23 cellular contexts compared by ENCODE assay signal in genomic region chr16:23893976-23894375, GRCh38. TPM values are rescaled to one million over a fixed set of nuclear protein-coding genes. Genes with fewer than 3 reads are reported as not detected.
DNase-seq lines count a peak whose midpoint lies in the region; ATAC-seq, FAIRE-seq and TF ChIP-seq lines count a peak whose summit lies in the region.
"Had no signal": no experiment of that assay in that cellular context is flagged by ENCODE, and none has a peak within 500 bp of the region (broad histone marks: within the 10 kb centered on the region; RNA-seq: fewer than 3 reads in every experiment).

No MANE protein-coding gene starts in this region.

- no peak overlapping the region for H3K4me3 ChIP-seq in DND-41 (ENCODE audit: low read depth in 1 of 2, low read length in 2 of 2)
- H3K4me3 ChIP-seq: MG63, Peyer's patch had no signal

- H3K27me3 ChIP-seq in CD4-positive, alpha-beta T cell (ENCODE audit: control insufficient read depth, insufficient read depth, low read length), result no peaks in the 10 kb centered on the region
- H3K27me3 ChIP-seq in DND-41 (ENCODE audit: insufficient read depth, low read length, poor library complexity), result no peaks in the 10 kb centered on the region
- H3K27me3 ChIP-seq: MG63, Peyer's patch had no signal

- H3K4me1 ChIP-seq in DND-41 (ENCODE audit: insufficient read depth, low read length), result peaks cover 39% of the 10 kb centered on the region

- no peak for ATAC-seq in CD4-positive, alpha-beta T cell (ENCODE audit: poor library complexity)
- no peak for ATAC-seq in DND-41 (ENCODE audit: insufficient read depth, low read depth)
- ATAC-seq: HCT116, T-cell had no signal

- no peaks in the 10 kb centered on the region for H3K9me3 Mint-ChIP-seq in CD4-positive, alpha-beta T cell
- no peaks in the 10 kb centered on the region for H3K9me3 Mint-ChIP-seq in osteocyte (ENCODE audit: unreplicated experiment)
- H3K9me3 Mint-ChIP-seq: CD4-positive, CD25-positive, alpha-beta regulatory T cell; T-cell had no signal

- H4K20me1 ChIP-seq in DND-41 (ENCODE audit: insufficient read depth, low read length), result no peaks in the 10 kb centered on the region

- peaks cover 49% of the 10 kb centered on the region for H3K79me2 ChIP-seq in DND-41 (ENCODE audit: insufficient read depth, low read length)

- FAIRE-seq in HTR-8/SVneo (lab: Jason Lieb, UNC), result no peak
- FAIRE-seq: G401.6, H1 had no signal

- H2AFZ ChIP-seq in DND-41 (ENCODE audit: low read depth, low read length), result no peak overlapping the region

- no peaks in the 10 kb centered on the region for H3K9me3 ChIP-seq in CD4-positive, alpha-beta T cell (ENCODE audit: control insufficient read depth, low read length)
- no peaks in the 10 kb centered on the region for H3K9me3 ChIP-seq in DND-41 (ENCODE audit: insufficient read depth, low read length, severe bottlenecking)
- H3K9me3 ChIP-seq: MG63, Peyer's patch had no signal

- no peak overlapping the region for H3K27ac ChIP-seq in CD4-positive, alpha-beta T cell (ENCODE audit: low read depth, low read length)
- H3K27ac ChIP-seq in DND-41 (ENCODE audit: low read length), result 0 out of 2 replicates have a peak overlapping the region, but pooled peaks have one; percentile 15
- H3K27ac ChIP-seq: Peyer's patch had no signal

- H3K4me3 Mint-ChIP-seq in CD4-positive, alpha-beta T cell, result no peak overlapping the region
- no peak overlapping the region for H3K4me3 Mint-ChIP-seq in osteocyte (ENCODE audit: unreplicated experiment)
- H3K4me3 Mint-ChIP-seq: CD4-positive, CD25-positive, alpha-beta regulatory T cell; T-cell had no signal

- peaks cover 4% of the 10 kb centered on the region; the same call in 1 of the 2 replicates for H3K36me3 ChIP-seq in DND-41 (ENCODE audit: insufficient read depth, low read length)
- H3K36me3 ChIP-seq: MG63, Peyer's patch had no signal

- TF ChIP-seq CTCF in CD4-positive, alpha-beta T cell (IDR thresholded peaks at IDR 0.05), result no peak
- TF ChIP-seq CTCF in DND-41 (IDR thresholded peaks at IDR 0.05; ENCODE audit: borderline replicate concordance, extremely low read depth, low read length, poor library complexity, severe bottlenecking) (no peak), osteocyte (IDR thresholded peaks at IDR 0.05) (no peak)

- intact Hi-C loops in CD4-positive, alpha-beta T cell (cut with DNase I, micrococcal nuclease), result no loop called here

- CTCF ChIA-PET in CD4-positive, alpha-beta T cell (lab: Charles Lee), result interaction anchor here (1.7 kb wide), 1 partner anchor 14 kb away, joined by 5 read pairs; no protein-coding TSS in a partner anchor

- H3K36me3 Mint-ChIP-seq in CD4-positive, alpha-beta T cell (ENCODE audit: low read depth), result peaks cover 14% of the 10 kb centered on the region
- H3K36me3 Mint-ChIP-seq in osteocyte (ENCODE audit: unreplicated experiment), result no peaks in the 10 kb centered on the region

- H3K27me3 Mint-ChIP-seq in CD4-positive, alpha-beta T cell, result no peaks in the 10 kb centered on the region
- H3K27me3 Mint-ChIP-seq in osteocyte (ENCODE audit: unreplicated experiment), result no peaks in the 10 kb centered on the region
- H3K27me3 Mint-ChIP-seq: CD4-positive, CD25-positive, alpha-beta regulatory T cell; T-cell had no signal

- DNase-seq in CD4-positive, alpha-beta T cell, result no peak
- DNase-seq in DND-41 (no peak), OCI-M1 (lab: John Stamatoyannopoulos, UW) (peak; percentile 22), osteocyte (ENCODE audit: extremely low spot score, unreplicated experiment) (peak; percentile 40), HTR-8/SVneo (ENCODE audit: insufficient read length, low spot score) (no peak), COR-L47 (lab: John Stamatoyannopoulos, UW) (no peak)
- no peak for DNase-seq in stimulated activated naive CD4-positive, alpha-beta T cell treated with Interleukin-2 at 50 U/mL for 16 hours (lab: John Stamatoyannopoulos, UW)
- DNase-seq: Calu3; CD4-positive, CD25-positive, alpha-beta regulatory T cell; DMS153; MG63; NCI-H1105; NCI-H1694; NCI-H2081; NCI-H2171; NCI-H345; NCI-H524 treated with DMSO at 0.1 percent for 48 hours; Peyer's patch; T-cell had no signal

- peak overlapping the region; percentile 63 for H3K27ac Mint-ChIP-seq in CD4-positive, alpha-beta T cell
- H3K27ac Mint-ChIP-seq in osteocyte (ENCODE audit: unreplicated experiment), result no peak overlapping the region

- no peak overlapping the region for H3K4me2 ChIP-seq in DND-41 (ENCODE audit: insufficient read depth, low read length)

- POLR2A ChIA-PET in CD4-positive, alpha-beta T cell (lab: Charles Lee), result interaction anchor here (1.1 kb wide), 1 partner anchor 10 kb away, joined by 4 read pairs; no protein-coding TSS in a partner anchor

- peaks cover 71% of the 10 kb centered on the region for H3K4me1 Mint-ChIP-seq in CD4-positive, alpha-beta T cell (ENCODE audit: low read depth)
- no peaks in the 10 kb centered on the region for H3K4me1 Mint-ChIP-seq in osteocyte (ENCODE audit: unreplicated experiment)

- no peak overlapping the region for H3K9ac ChIP-seq in DND-41 (ENCODE audit: low read depth, low read length)

RNA-seq across cellular contexts. Expression of gene PRKCB, which starts 58.2 kb away (rescaled TPM):
- total RNA-seq in CD4-positive, alpha-beta T cell, result 10 to 100 TPM; 64.7 TPM
- not detected in 2 replicates for total RNA-seq in osteocyte
- total RNA-seq: Calu3, LHCN-M2 had no signal

Comparison
In these comparisons a context has a peak if more than half of its experiments do, and no peak if none do; other contexts are left out.
1. DNase-seq: peak in OCI-M1 (single experiment) and osteocyte (single experiment); none in CD4-positive, alpha-beta T cell (0 of 10), DND-41 (single experiment), HTR-8/SVneo (single experiment), stimulated activated naive CD4-positive, alpha-beta T cell treated with Interleukin-2 at 50 U/mL for 16 hours (single experiment) and COR-L47 (single experiment).
2. RNA of gene PRKCB, which starts 58.2 kb away (total RNA-seq): 64.7 TPM in CD4-positive, alpha-beta T cell; not detected in osteocyte; every median in the first group is over 10 times any median in the second.